ENCODE assay signal across 21 cellular contexts in the genomic region with DNA sequence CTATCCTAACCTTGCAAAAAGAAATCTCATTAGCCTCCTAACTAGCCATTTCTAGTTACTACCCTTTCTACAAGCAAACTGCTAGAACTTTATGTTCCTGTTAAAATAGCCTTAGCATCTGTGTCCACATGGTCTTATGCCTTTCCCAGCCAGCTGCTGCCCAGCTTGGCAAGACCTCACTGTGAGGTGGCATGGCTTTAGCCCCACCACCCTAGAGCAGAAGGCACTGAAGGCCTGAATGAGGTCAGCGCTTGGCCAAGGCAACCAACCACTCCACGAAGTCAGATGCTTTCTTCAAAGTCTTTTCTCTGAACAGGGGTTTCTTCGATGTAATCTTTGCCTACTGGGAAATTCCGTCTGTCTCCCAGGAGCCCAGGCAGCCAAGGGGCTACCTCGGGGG. TPM values are rescaled to one million over a fixed set of nuclear protein-coding genes. Genes with fewer than 3 reads are reported as not detected.
DNase-seq lines count a peak whose midpoint lies in the region; TF ChIP-seq lines count a peak whose summit lies in the region.
"Had no signal": no experiment of that assay in that cellular context is flagged by ENCODE, and none has a peak within 500 bp of the region (broad histone marks: within the 10 kb centered on the region; RNA-seq: fewer than 3 reads in every experiment).

No MANE protein-coding gene starts in this region.

- no peaks in the 10 kb centered on the region for H3K9me3 Mint-ChIP-seq in activated CD4-positive, alpha-beta T cell treated with anti-CD3 and anti-CD28 coated beads, Interleukin-2, amount 10 ng/mL, durations not matched to agents 7 days and 5 days
- H3K9me3 Mint-ChIP-seq in activated CD4-positive, alpha-beta T cell treated with anti-CD3 and anti-CD28 coated beads, Interleukin-2, amount 10 ng/mL, durations not matched to agents 24 days and 14 days, result no peaks in the 10 kb centered on the region
- no peaks in the 10 kb centered on the region for H3K9me3 Mint-ChIP-seq in brain
- H3K9me3 Mint-ChIP-seq in progenitor cell of endocrine pancreas (ENCODE audit: low read depth), result no peaks in the 10 kb centered on the region
- H3K9me3 Mint-ChIP-seq in CD4-positive, alpha-beta memory T cell, result no peaks in the 10 kb centered on the region
- H3K9me3 Mint-ChIP-seq: CD4-positive, alpha-beta T cell; H9 had no signal

- no peak overlapping the region for H3K4me3 ChIP-seq in tibial artery
- no peak overlapping the region for H3K4me3 ChIP-seq in CD4-positive, alpha-beta memory T cell (ENCODE audit: low read length in 2 of 2)

- POLR2A ChIA-PET in activated CD4-positive, alpha-beta T cell treated with anti-CD3 and anti-CD28 coated beads, Interleukin-2, amount 10 ng/mL, durations not matched to agents 7 days and 5 days (lab: Charles Lee), result no interaction called here
- POLR2A ChIA-PET in CD4-positive, alpha-beta memory T cell (lab: Charles Lee; ENCODE audit: partially characterized antibody), result no interaction called here

- CTCF ChIA-PET in activated CD4-positive, alpha-beta T cell treated with anti-CD3 and anti-CD28 coated beads, Interleukin-2, amount 10 ng/mL, durations not matched to agents 7 days and 5 days (lab: Charles Lee), result no interaction called here
- CTCF ChIA-PET in CD4-positive, alpha-beta memory T cell (lab: Charles Lee; ENCODE audit: partially characterized antibody), result no interaction called here

- H3K9me3 ChIP-seq in tibial artery, result no peaks in the 10 kb centered on the region
- H3K9me3 ChIP-seq in CD4-positive, alpha-beta memory T cell (ENCODE audit: control insufficient read depth in 1 of 2, low read length in 2 of 2), result no peaks in the 10 kb centered on the region

- H3K4me3 Mint-ChIP-seq in activated CD4-positive, alpha-beta T cell treated with anti-CD3 and anti-CD28 coated beads, Interleukin-2, amount 10 ng/mL, durations not matched to agents 7 days and 5 days, result no peak overlapping the region
- no peak overlapping the region for H3K4me3 Mint-ChIP-seq in activated CD4-positive, alpha-beta T cell treated with anti-CD3 and anti-CD28 coated beads, Interleukin-2, amount 10 ng/mL, durations not matched to agents 24 days and 14 days
- no peak overlapping the region for H3K4me3 Mint-ChIP-seq in brain
- H3K4me3 Mint-ChIP-seq in progenitor cell of endocrine pancreas (ENCODE audit: low read depth), result no peak overlapping the region
- no peak overlapping the region for H3K4me3 Mint-ChIP-seq in CD4-positive, alpha-beta memory T cell
- H3K4me3 Mint-ChIP-seq: CD4-positive, alpha-beta T cell; H9 had no signal

- peak overlapping the region; percentile 9 for H3K27ac Mint-ChIP-seq in activated CD4-positive, alpha-beta T cell treated with anti-CD3 and anti-CD28 coated beads, Interleukin-2, amount 10 ng/mL, durations not matched to agents 7 days and 5 days
- H3K27ac Mint-ChIP-seq in activated CD4-positive, alpha-beta T cell treated with anti-CD3 and anti-CD28 coated beads, Interleukin-2, amount 10 ng/mL, durations not matched to agents 24 days and 14 days, result no peak overlapping the region
- H3K27ac Mint-ChIP-seq in brain, result peak overlapping the region; percentile 41 to 98 (median 77)
- peak overlapping the region; percentile 79 for H3K27ac Mint-ChIP-seq in progenitor cell of endocrine pancreas
- no peak overlapping the region for H3K27ac Mint-ChIP-seq in CD4-positive, alpha-beta memory T cell
- H3K27ac Mint-ChIP-seq: CD4-positive, alpha-beta T cell; H9 had no signal

- H3K36me3 Mint-ChIP-seq in activated CD4-positive, alpha-beta T cell treated with anti-CD3 and anti-CD28 coated beads, Interleukin-2, amount 10 ng/mL, durations not matched to agents 7 days and 5 days (ENCODE audit: low read depth), result peaks cover 44% of the 10 kb centered on the region
- H3K36me3 Mint-ChIP-seq in activated CD4-positive, alpha-beta T cell treated with anti-CD3 and anti-CD28 coated beads, Interleukin-2, amount 10 ng/mL, durations not matched to agents 24 days and 14 days (ENCODE audit: low read depth), result peaks cover 75% of the 10 kb centered on the region
- peaks cover 95% of the 10 kb centered on the region for H3K36me3 Mint-ChIP-seq in brain
- peaks cover 27% of the 10 kb centered on the region for H3K36me3 Mint-ChIP-seq in progenitor cell of endocrine pancreas (ENCODE audit: insufficient read depth)
- H3K36me3 Mint-ChIP-seq in CD4-positive, alpha-beta memory T cell, result peaks cover 69 to 91% of the 10 kb centered on the region in 2 donors

- TF ChIP-seq CTCF in brain (conservative IDR thresholded peaks at IDR 0.05), result no peak
- TF ChIP-seq CTCF in progenitor cell of endocrine pancreas (IDR thresholded peaks at IDR 0.05; ENCODE audit: unreplicated experiment), result no peak
- TF ChIP-seq CTCF in tibial artery (IDR thresholded peaks at IDR 0.05), result no peak

- H3K4me1 ChIP-seq in tibial artery, result peaks cover 0 to 16% (median 0%) of the 10 kb centered on the region in 4 donors
- no peaks in the 10 kb centered on the region for H3K4me1 ChIP-seq in CD4-positive, alpha-beta memory T cell (ENCODE audit: insufficient read depth, low read length)

- intact Hi-C loops in activated CD4-positive, alpha-beta T cell treated with anti-CD3 and anti-CD28 coated beads, Interleukin-2, amount 10 ng/mL, durations not matched to agents 24 days and 14 days (cut with micrococcal nuclease), result no loop called here
- intact Hi-C loops in tibial artery (cut with DNase I; ENCODE audit: low total_unique reads), result no loop called here
- intact Hi-C loops in CD4-positive, alpha-beta memory T cell (cut with micrococcal nuclease), result no loop called here

- peaks cover 55 to 100% (median 96%) of the 10 kb centered on the region in 3 donors for H3K36me3 ChIP-seq in tibial artery
- peaks cover 74% of the 10 kb centered on the region for H3K36me3 ChIP-seq in CD4-positive, alpha-beta memory T cell (ENCODE audit: insufficient read depth, low read length)

- no peak for DNase-seq in activated CD4-positive, alpha-beta T cell treated with anti-CD3 and anti-CD28 coated beads, Interleukin-2, amount 10 ng/mL, durations not matched to agents 7 days and 5 days
- DNase-seq in activated CD4-positive, alpha-beta T cell treated with anti-CD3 and anti-CD28 coated beads, Interleukin-2, amount 10 ng/mL, durations not matched to agents 24 days and 14 days, result no peak
- DNase-seq in progenitor cell of endocrine pancreas (ENCODE audit: low spot score, unreplicated experiment) (no peak), tibial artery (no peak), Ammon's horn (ENCODE audit: low spot score) (no peak), foreskin melanocyte (no peak)
- no peak for DNase-seq in CD4-positive, alpha-beta memory T cell
- DNase-seq: 8988T; Calu3; CD4-positive, alpha-beta T cell; GF-D8; H9; KG1; NCI-H1417; NCI-H187; NCI-H2107; NCI-H2227 treated with DMSO at 0.1 percent for 48 hours; NCI-H510A treated with DMSO at 0.1 percent for 48 hours; NCI-H774; OCI-M1 had no signal

- peak overlapping the region; percentile 56 to 63 for H3K27ac ChIP-seq in tibial artery
- no peak overlapping the region for H3K27ac ChIP-seq in CD4-positive, alpha-beta memory T cell (ENCODE audit: low read depth, low read length)

- H3K4me1 Mint-ChIP-seq in activated CD4-positive, alpha-beta T cell treated with anti-CD3 and anti-CD28 coated beads, Interleukin-2, amount 10 ng/mL, durations not matched to agents 7 days and 5 days, result no peaks in the 10 kb centered on the region
- peaks cover 3% of the 10 kb centered on the region for H3K4me1 Mint-ChIP-seq in activated CD4-positive, alpha-beta T cell treated with anti-CD3 and anti-CD28 coated beads, Interleukin-2, amount 10 ng/mL, durations not matched to agents 24 days and 14 days
- peaks cover 68% of the 10 kb centered on the region for H3K4me1 Mint-ChIP-seq in brain
- H3K4me1 Mint-ChIP-seq in progenitor cell of endocrine pancreas (ENCODE audit: low read depth), result no peaks in the 10 kb centered on the region
- H3K4me1 Mint-ChIP-seq in CD4-positive, alpha-beta memory T cell, result no peaks in the 10 kb centered on the region
- H3K4me1 Mint-ChIP-seq: H9 had no signal

- no peaks in the 10 kb centered on the region for H3K27me3 ChIP-seq in tibial artery
- no peaks in the 10 kb centered on the region for H3K27me3 ChIP-seq in CD4-positive, alpha-beta memory T cell (ENCODE audit: insufficient read depth, low read length)

- no peaks in the 10 kb centered on the region for H3K27me3 Mint-ChIP-seq in activated CD4-positive, alpha-beta T cell treated with anti-CD3 and anti-CD28 coated beads, Interleukin-2, amount 10 ng/mL, durations not matched to agents 7 days and 5 days
- no peaks in the 10 kb centered on the region for H3K27me3 Mint-ChIP-seq in activated CD4-positive, alpha-beta T cell treated with anti-CD3 and anti-CD28 coated beads, Interleukin-2, amount 10 ng/mL, durations not matched to agents 24 days and 14 days
- H3K27me3 Mint-ChIP-seq in brain (peaks cover 3% of the 10 kb centered on the region), progenitor cell of endocrine pancreas (no peaks in the 10 kb centered on the region)
- no peaks in the 10 kb centered on the region for H3K27me3 Mint-ChIP-seq in CD4-positive, alpha-beta memory T cell
- H3K27me3 Mint-ChIP-seq: CD4-positive, alpha-beta T cell had no signal

RNA-seq across cellular contexts. Expression of a gene that starts 41.6 kb away (rescaled TPM):
- total RNA-seq in activated CD4-positive, alpha-beta T cell treated with anti-CD3 and anti-CD28 coated beads, Interleukin-2, amount 10 ng/mL, durations not matched to agents 7 days and 5 days, result 10 to 100 TPM; 18.1 to 18.8 TPM
- 27.8 and 28.7 TPM in 2 replicates for total RNA-seq in activated CD4-positive, alpha-beta T cell treated with anti-CD3 and anti-CD28 coated beads, Interleukin-2, amount 10 ng/mL, durations not matched to agents 24 days and 14 days
- polyA plus RNA-seq in brain (ENCODE audit: insufficient read depth, low read depth, low replicate concordance), result 15.5 TPM
- 26.7 and 27.5 TPM in 2 replicates for total RNA-seq in progenitor cell of endocrine pancreas
- 10 to 100 TPM; 16.9 to 17.6 TPM for total RNA-seq in CD4-positive, alpha-beta memory T cell
- polyA plus RNA-seq in CD4-positive, alpha-beta memory T cell, result 1 to 10 TPM; 4.5 to 9.6 TPM

RNA-seq across cellular contexts. Expression of a gene that starts 46.0 kb away (rescaled TPM):
- total RNA-seq in activated CD4-positive, alpha-beta T cell treated with anti-CD3 and anti-CD28 coated beads, Interleukin-2, amount 10 ng/mL, durations not matched to agents 7 days and 5 days, result 1,000 to 10,000 TPM; 1,565 to 2,086 TPM
- total RNA-seq in activated CD4-positive, alpha-beta T cell treated with anti-CD3 and anti-CD28 coated beads, Interleukin-2, amount 10 ng/mL, durations not matched to agents 24 days and 14 days, result 1,816 and 1,818 TPM in 2 replicates
- 1,805 TPM for polyA plus RNA-seq in brain (ENCODE audit: insufficient read depth, low read depth, low replicate concordance)
- 1,431 and 1,496 TPM in 2 replicates for total RNA-seq in progenitor cell of endocrine pancreas
- 1,000 to 10,000 TPM; 1,748 to 1,885 TPM for total RNA-seq in CD4-positive, alpha-beta memory T cell
- 100 to 1,000 TPM; 778 to 921 TPM for polyA plus RNA-seq in CD4-positive, alpha-beta memory T cell

Comparison
In these comparisons a context has a peak if more than half of its experiments do, and no peak if none do; other contexts are left out.
1. H3K27ac Mint-ChIP-seq: peak in activated CD4-positive, alpha-beta T cell treated with anti-CD3 and anti-CD28 coated beads, Interleukin-2, amount 10 ng/mL, durations not matched to agents 7 days and 5 days (single experiment), brain (5 of 5) and progenitor cell of endocrine pancreas (single experiment); none in activated CD4-positive, alpha-beta T cell treated with anti-CD3 and anti-CD28 coated beads, Interleukin-2, amount 10 ng/mL, durations not matched to agents 24 days and 14 days (single experiment) and CD4-positive, alpha-beta memory T cell (0 of 7).